1 cellular context compared by ENCODE assay signal in genomic region chr20:1005452-1006027, GRCh38.
TF ChIP-seq lines count a peak whose summit lies in the region.

No MANE protein-coding gene starts in this region.

TF ChIP-seq in WTC11, 78 proteins besides CTCF, POLR2A, EP300 and RAD21 (continued from another document):
- TF ChIP-seq PRDM15 (CRISPR knock-in tag; IDR thresholded peaks at IDR 0.05) (no peak), SP1 (CRISPR knock-in tag; conservative IDR thresholded peaks at IDR 0.05) (peak; percentile 81), NFATC4 (CRISPR knock-in tag; IDR thresholded peaks at IDR 0.05) (no peak), USF2 (CRISPR knock-in tag; IDR thresholded peaks at IDR 0.05) (peak; percentile 63), NFYB (CRISPR knock-in tag; conservative IDR thresholded peaks at IDR 0.05; ENCODE audit: low read depth) (peak; percentile 53), SMAD3 (CRISPR knock-in tag; IDR thresholded peaks at IDR 0.05; ENCODE audit: borderline replicate concordance) (no peak), ZNF425 (CRISPR knock-in tag; conservative IDR thresholded peaks at IDR 0.05) (no peak)
